Comparison of ENCODE assay signal across 1 cellular context in genomic region chrX:125402807-125403206, GRCh38.
TF ChIP-seq lines count a peak whose summit lies in the region.

No MANE protein-coding gene starts in this region.

TF ChIP-seq in K562, 482 proteins besides CTCF, POLR2A, EP300 and RAD21 (continued from another document):
- TF ChIP-seq HMGXB4 (CRISPR knock-in tag; IDR thresholded peaks at IDR 0.05) (no peak), ZNF143 (CRISPR knock-in tag; IDR thresholded peaks at IDR 0.05) (no peak), GATAD2B (IDR thresholded peaks at IDR 0.05; ENCODE audit: borderline replicate concordance) (no peak), MAFG (tag; conservative IDR thresholded peaks at IDR 0.05) (no peak), TRIM24 (IDR thresholded peaks at IDR 0.05) (peak; percentile 57 to 79; a peak in 3 of 4 replicates), CEBPG (CRISPR knock-in tag; IDR thresholded peaks at IDR 0.05) (no peak; the same call in 1 of the 2 replicates), CEBPG (tag; conservative IDR thresholded peaks at IDR 0.05 in 1 of 2, IDR thresholded peaks at IDR 0.05 in 1 of 2) (peak in 1 of 2 experiments; percentile 44; a peak in 1 of 4 replicates), TGIF2 (CRISPR knock-in tag; IDR thresholded peaks at IDR 0.05) (no peak), HEY1 (CRISPR knock-in tag; IDR thresholded peaks at IDR 0.05; ENCODE audit: borderline replicate concordance) (no peak), CCNT2 (IDR thresholded peaks at IDR 0.05; ENCODE audit: borderline replicate concordance, extremely low read depth, insufficient read length, low read depth, low read length) (no peak)
TF ChIP-seq in K562: peak in this region for 2.
